ENCODE assay signal across 1 cellular context in genomic region chr5:102801375-102801774, GRCh38.
TF ChIP-seq lines count a peak whose summit lies in the region.

No MANE protein-coding gene starts in this region.

TF ChIP-seq in HepG2, 621 proteins besides CTCF, POLR2A, EP300 and RAD21 (continued from another document):
- TF ChIP-seq HMGXB3 (CRISPR knock-in tag; IDR thresholded peaks at IDR 0.05; ENCODE audit: borderline replicate concordance): no peak
- TF ChIP-seq TIGD3 (CRISPR knock-in tag; IDR thresholded peaks at IDR 0.05; ENCODE audit: borderline replicate concordance): no peak
- no peak for TF ChIP-seq ERF (CRISPR knock-in tag; IDR thresholded peaks at IDR 0.05)
- TF ChIP-seq ZNF264 (CRISPR knock-in tag; IDR thresholded peaks at IDR 0.05): no peak
- no peak for TF ChIP-seq MIER2 (CRISPR knock-in tag; IDR thresholded peaks at IDR 0.05)
- no peak for TF ChIP-seq ASH2L (IDR thresholded peaks at IDR 0.05; ENCODE audit: insufficient read length, low read depth, low read length)
- no peak for TF ChIP-seq TCF7L2 (IDR thresholded peaks at IDR 0.05; ENCODE audit: low read depth, low read length)
